Comparison of ENCODE assay signal across 17 cellular contexts in the genomic region with DNA sequence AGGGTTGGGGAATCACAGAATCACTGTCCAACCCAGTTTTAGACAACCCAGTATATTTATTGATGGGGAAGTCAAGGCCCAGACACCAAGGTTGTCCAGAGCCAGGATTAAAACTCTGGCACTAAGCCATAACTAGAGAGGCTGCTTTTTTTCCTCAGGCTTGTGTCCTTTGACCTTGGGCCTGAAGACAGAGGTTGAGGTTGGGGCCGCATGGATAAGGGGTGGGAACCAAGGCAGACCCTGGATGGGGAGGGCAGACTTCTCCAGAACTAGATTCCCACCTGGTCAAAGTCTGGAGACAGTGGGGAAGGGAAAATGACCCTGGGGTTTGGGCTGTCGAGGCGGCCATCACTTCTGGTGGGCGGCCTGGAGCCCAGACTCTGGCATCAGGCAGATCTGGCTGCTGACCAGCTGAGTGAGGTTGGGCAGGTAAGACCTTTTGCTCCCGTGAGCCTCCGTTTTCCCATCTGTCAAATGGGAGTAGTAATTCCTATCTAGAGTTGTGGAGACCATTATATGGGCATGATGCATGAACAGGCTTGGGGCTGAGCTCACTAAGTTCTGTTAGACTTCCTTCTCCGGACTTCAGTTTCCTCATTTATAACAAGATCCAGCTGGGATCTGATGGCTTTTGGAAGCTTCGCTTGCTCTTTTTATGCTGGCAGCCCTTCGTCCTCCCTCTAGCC. TPM values are rescaled to one million over a fixed set of nuclear protein-coding genes. Genes with fewer than 3 reads are reported as not detected.
DNase-seq lines count a peak whose midpoint lies in the region; ATAC-seq and TF ChIP-seq lines count a peak whose summit lies in the region.
"Had no signal": no experiment of that assay in that cellular context is flagged by ENCODE, and none has a peak within 500 bp of the region (broad histone marks: within the 10 kb centered on the region; RNA-seq: fewer than 3 reads in every experiment).

No MANE protein-coding gene starts in this region.

- TF ChIP-seq EP300 in SK-N-SH (IDR thresholded peaks at IDR 0.05; ENCODE audit: borderline replicate concordance in 1 of 2, low read depth in 1 of 2, low read length in 1 of 2) = no peak

- H3K79me2 ChIP-seq in SK-N-SH (ENCODE audit: insufficient read depth) = no peaks in the 10 kb centered on the region
- H3K79me2 ChIP-seq in fibroblast of lung (ENCODE audit: control insufficient read depth, insufficient read depth, low read length) = no peaks in the 10 kb centered on the region

- H3K4me3 ChIP-seq in SK-N-SH (ENCODE audit: low read depth in 2 of 2, low read length in 1 of 2) (no peak overlapping the region), fibroblast of lung (replicated peaks in 1 of 4; ENCODE audit: control extremely low read depth in 1 of 4, insufficient read depth in 1 of 4, low read depth in 3 of 4, low read length in 4 of 4) (no peak overlapping the region), muscle layer of colon (ENCODE audit: low read depth in 1 of 2, low read length in 2 of 2) (no peak overlapping the region), upper lobe of right lung (no peak overlapping the region)

- no peak for ATAC-seq in SK-N-SH treated with all-trans-retinoic acid at 6 μM for 48 hours
- no peak for ATAC-seq in upper lobe of right lung
- no peak for ATAC-seq in GM21367 (IDR thresholded peaks at IDR 0.05; ENCODE audit: unreplicated experiment)
- no peak for ATAC-seq in HG02973 (IDR thresholded peaks at IDR 0.05; ENCODE audit: unreplicated experiment)
- ATAC-seq: CD8-positive, alpha-beta T cell had no signal

- H3K27me3 ChIP-seq in SK-N-SH (ENCODE audit: insufficient read depth) = no peaks in the 10 kb centered on the region
- H3K27me3 ChIP-seq in fibroblast of lung (ENCODE audit: control insufficient read depth, insufficient read depth, low read length) = no peaks in the 10 kb centered on the region
- no peaks in the 10 kb centered on the region for H3K27me3 ChIP-seq in muscle layer of colon (ENCODE audit: control insufficient read depth in 1 of 2, insufficient read depth in 2 of 2, low read length in 2 of 2)
- no peaks in the 10 kb centered on the region for H3K27me3 ChIP-seq in upper lobe of right lung

- H3K4me1 ChIP-seq in SK-N-SH (ENCODE audit: control insufficient read depth in 1 of 2, insufficient read depth in 2 of 2, low read depth in 1 of 2, low read length in 1 of 2) = peaks cover 30 to 73% of the 10 kb centered on the region in 2 experiments
- peaks cover 53% of the 10 kb centered on the region for H3K4me1 ChIP-seq in fibroblast of lung (ENCODE audit: control insufficient read depth, extremely low read depth, insufficient read depth, low read length)
- H3K4me1 ChIP-seq in muscle layer of colon (ENCODE audit: insufficient read depth, low read length) = peaks cover 72% of the 10 kb centered on the region
- peaks cover 40% of the 10 kb centered on the region for H3K4me1 ChIP-seq in upper lobe of right lung

- H3K4me2 ChIP-seq in SK-N-SH = no peak overlapping the region
- no peak overlapping the region for H3K4me2 ChIP-seq in fibroblast of lung (ENCODE audit: extremely low read depth, insufficient read depth, low read length)

- POLR2A ChIA-PET in SK-N-SH (lab: Yijun Ruan, JAX) = interaction anchor here (0.5 to 2.8 kb wide), 9 partner anchors 10 to 154 kb away, joined by 3 to 15 read pairs (median 5); partner anchors contain the start of gene IGFBP4

- 77% methylated on average over 8 of the region's 9 CpGs for WGBS in SK-N-SH (ENCODE audit: low lambda C conversion rate)

- peaks cover 4% of the 10 kb centered on the region for H3F3A ChIP-seq in SK-N-SH (replicated peaks; ENCODE audit: insufficient read depth)

- DNase-seq in SK-N-SH (no peak), fibroblast of lung (ENCODE audit: low read depth in 2 of 2) (peak in 1 of 2 donors; percentile 72), upper lobe of right lung (no peak), DMS153 treated with DMSO at 0.1 percent for 48 hours (lab: John Stamatoyannopoulos, UW; ENCODE audit: unreplicated experiment) (no peak)
- DNase-seq: 8988T; activated gamma-delta T cell; CD8-positive, alpha-beta T cell; effector memory CD4-positive, alpha-beta T cell; NCI-H1092; trophoblast cell had no signal

- no peak overlapping the region for H3K9ac ChIP-seq in SK-N-SH
- H3K9ac ChIP-seq in fibroblast of lung (ENCODE audit: insufficient read depth, low read length) = no peak overlapping the region
- no peak overlapping the region for H3K9ac ChIP-seq in muscle layer of colon (ENCODE audit: low read length)

- TF ChIP-seq RAD21 in SK-N-SH (IDR thresholded peaks at IDR 0.05; ENCODE audit: low read length) = no peak

- no peaks in the 10 kb centered on the region for H4K20me1 ChIP-seq in SK-N-SH (ENCODE audit: insufficient read depth)
- no peaks in the 10 kb centered on the region for H4K20me1 ChIP-seq in fibroblast of lung (ENCODE audit: control insufficient read depth, extremely low read depth, insufficient read depth, low read length)

- H3K36me3 ChIP-seq in SK-N-SH (replicated peaks in 1 of 2; ENCODE audit: control insufficient read depth in 1 of 2, insufficient read depth in 2 of 2, low read length in 1 of 2) (peaks cover 6 to 7% of the 10 kb centered on the region in 2 experiments), fibroblast of lung (ENCODE audit: control insufficient read depth, insufficient read depth, low read length) (peaks cover 22% of the 10 kb centered on the region), muscle layer of colon (ENCODE audit: insufficient read depth, low read length) (peaks cover 14% of the 10 kb centered on the region), upper lobe of right lung (peaks cover 16% of the 10 kb centered on the region)

- intact Hi-C loops in upper lobe of right lung (cut with DNase I) = no loop called here

- no peak overlapping the region for H2AFZ ChIP-seq in SK-N-SH (ENCODE audit: low read depth)
- H2AFZ ChIP-seq in fibroblast of lung (ENCODE audit: low read length) = no peak overlapping the region

- CTCF ChIA-PET in SK-N-SH (lab: Yijun Ruan, JAX) = interaction anchor here (1.1 to 16.9 kb wide), 13 partner anchors 9 to 106 kb away, joined by 3 to 265 read pairs (median 7); partner anchors contain the start of gene IGFBP4

- H3K9me3 ChIP-seq in SK-N-SH = no peaks in the 10 kb centered on the region
- no peaks in the 10 kb centered on the region for H3K9me3 ChIP-seq in fibroblast of lung (ENCODE audit: control insufficient read depth, insufficient read depth, low read depth, low read length)
- no peaks in the 10 kb centered on the region for H3K9me3 ChIP-seq in muscle layer of colon (ENCODE audit: low read length)
- H3K9me3 ChIP-seq in upper lobe of right lung = no peaks in the 10 kb centered on the region

- no peaks in the 10 kb centered on the region for H3K9me2 ChIP-seq in SK-N-SH

- peak overlapping the region in 1 of 2 experiments; percentile 92; a peak in 2 of 4 replicates for H3K27ac ChIP-seq in SK-N-SH (ENCODE audit: low read depth in 2 of 2, low read length in 1 of 2)
- peak overlapping the region; percentile 38 for H3K27ac ChIP-seq in fibroblast of lung (ENCODE audit: insufficient read depth, low read length)
- H3K27ac ChIP-seq in muscle layer of colon (ENCODE audit: low read depth, low read length) = peak overlapping the region; percentile 77
- H3K27ac ChIP-seq in upper lobe of right lung = peak overlapping the region; percentile 42

- TF ChIP-seq CTCF in SK-N-SH (IDR thresholded peaks at IDR 0.05) (no peak), fibroblast of lung (conservative IDR thresholded peaks at IDR 0.05 in 1 of 2, IDR thresholded peaks at IDR 0.05 in 1 of 2; ENCODE audit: low read depth in 1 of 2, low read length in 2 of 2) (no peak), upper lobe of right lung (IDR thresholded peaks at IDR 0.05) (no peak)

TF ChIP-seq in SK-N-SH, 30 proteins besides CTCF, POLR2A, EP300 and RAD21:
- TF ChIP-seq TCF12 (IDR thresholded peaks at IDR 0.05) (no peak), MXI1 (IDR thresholded peaks at IDR 0.05; ENCODE audit: low read depth, low read length) (0 out of 2 replicates have a peak, but pooled peaks have one; percentile 25), MAX (IDR thresholded peaks at IDR 0.05; ENCODE audit: low read depth) (no peak)
TF ChIP-seq in SK-N-SH: peak in this region for 1.

TF ChIP-seq in SK-N-SH treated with all-trans-retinoic acid at 6 μM for 48 hours, 23 proteins besides CTCF, POLR2A, EP300 and RAD21 (continues in another document):
- TF ChIP-seq PPARA (CRISPR knock-in tag; IDR thresholded peaks at IDR 0.05; ENCODE audit: borderline replicate concordance) (no peak), ZNF8 (CRISPR knock-in tag; IDR thresholded peaks at IDR 0.05) (no peak), ZNF565 (CRISPR knock-in tag; conservative IDR thresholded peaks at IDR 0.05; ENCODE audit: low read depth) (no peak), ISL1 (CRISPR knock-in tag; IDR thresholded peaks at IDR 0.05) (no peak)

RNA-seq across cellular contexts. Expression of gene IGFBP4, which starts 17.9 kb away (rescaled TPM):
- polyA plus RNA-seq in SK-N-SH (2012; rRNA removed) (101 and 128 TPM in 2 replicates), fibroblast of lung (685 and 1,130 TPM in 2 replicates)
- polyA plus RNA-seq in SK-N-SH (2012; cell fraction: cytosol; rRNA removed) = 92.5 and 132 TPM in 2 replicates
- 60.9 and 69.1 TPM in 2 replicates for polyA plus RNA-seq in SK-N-SH (2012; cell fraction: nucleus; rRNA removed)
- total RNA-seq in fibroblast of lung (312 and 436 TPM in 2 replicates), upper lobe of right lung (381 TPM)
- 1,208 and 1,884 TPM in 2 replicates for polyA plus RNA-seq in fibroblast of lung (2012)
- 1,885 and 3,100 TPM in 2 replicates for polyA minus RNA-seq in fibroblast of lung (ENCODE audit: low replicate concordance)

RNA-seq across cellular contexts. Expression of gene TNS4, which starts 40.2 kb away (rescaled TPM):
- polyA plus RNA-seq in SK-N-SH (2012; rRNA removed) = not detected in 2 replicates
- polyA plus RNA-seq in SK-N-SH (2012; cell fraction: cytosol; rRNA removed) = 0.01 TPM in 1 of 2 replicates, not detected in the other
- 0.02 TPM in 1 of 2 replicates, not detected in the other for polyA plus RNA-seq in SK-N-SH (2012; cell fraction: nucleus; rRNA removed)
- under 0.01 TPM in 1 of 2 replicates, not detected in the other for total RNA-seq in fibroblast of lung
- polyA plus RNA-seq in fibroblast of lung = 0.01 and 0.05 TPM in 2 replicates
- 0.24 TPM in 1 of 2 replicates, not detected in the other for polyA plus RNA-seq in fibroblast of lung (2012)
- polyA minus RNA-seq in fibroblast of lung (ENCODE audit: low replicate concordance) = not detected in 2 replicates
- 0.78 TPM for total RNA-seq in upper lobe of right lung
- total RNA-seq: glomerular endothelial cell, progenitor cell of endocrine pancreas had no signal
- polyA plus RNA-seq: IgD-negative memory B cell had no signal

RNA-seq across cellular contexts. Expression of gene TOP2A, which starts 43.5 kb away (rescaled TPM):
- polyA plus RNA-seq in SK-N-SH (2012; rRNA removed) = 20.6 and 23.2 TPM in 2 replicates
- polyA plus RNA-seq in SK-N-SH (2012; cell fraction: cytosol; rRNA removed) = 31.8 and 42.2 TPM in 2 replicates
- polyA plus RNA-seq in SK-N-SH (2012; cell fraction: nucleus; rRNA removed) = 11.8 and 25.8 TPM in 2 replicates
- 4.9 and 41.6 TPM in 2 replicates for total RNA-seq in fibroblast of lung
- 39.2 and 122 TPM in 2 replicates for polyA plus RNA-seq in fibroblast of lung
- polyA plus RNA-seq in fibroblast of lung (2012) = 30.2 and 100 TPM in 2 replicates
- polyA minus RNA-seq in fibroblast of lung (ENCODE audit: low replicate concordance) = 5.8 and 7.9 TPM in 2 replicates
- total RNA-seq in upper lobe of right lung = 3.3 TPM
- polyA plus RNA-seq: IgD-negative memory B cell had no signal
